15 cellular contexts compared by ENCODE assay signal in genomic region chr14:23877111-23877510, GRCh38.
DNase-seq lines count a peak whose midpoint lies in the region; ATAC-seq lines count a peak whose summit lies in the region.
"Had no signal": no experiment of that assay in that cellular context is flagged by ENCODE, and none has a peak within 500 bp of the region (broad histone marks: within the 10 kb centered on the region; RNA-seq: fewer than 3 reads in every experiment).

No MANE protein-coding gene starts in this region.

- no peaks in the 10 kb centered on the region for H3K36me3 Mint-ChIP-seq in activated T-cell treated with anti-CD3 and anti-CD28 coated beads, Interleukin-2, amount 50 U/mL, for 72 hours (ENCODE audit: insufficient read depth in 2 of 2)

- H3K4me3 Mint-ChIP-seq in activated T-cell treated with anti-CD3 and anti-CD28 coated beads, Interleukin-2, amount 50 U/mL, for 72 hours, result peak overlapping the region; percentile 30 to 33
- H3K4me3 Mint-ChIP-seq: neural crest cell, T-helper 17 cell had no signal

- peaks cover 0 to 2% of the 10 kb centered on the region in 2 donors for H3K9me3 Mint-ChIP-seq in activated T-cell treated with anti-CD3 and anti-CD28 coated beads, Interleukin-2, amount 50 U/mL, for 72 hours

- H3K27me3 Mint-ChIP-seq in activated T-cell treated with anti-CD3 and anti-CD28 coated beads, Interleukin-2, amount 50 U/mL, for 72 hours (ENCODE audit: low read depth), result peaks cover 11% of the 10 kb centered on the region

- intact Hi-C loops in posterior vena cava (cut with DNase I), result no loop called here

- peak; percentile 59 for ATAC-seq in GM18858 (IDR thresholded peaks at IDR 0.05; ENCODE audit: unreplicated experiment)
- ATAC-seq in GM19397 (IDR thresholded peaks at IDR 0.05; ENCODE audit: unreplicated experiment), result peak; percentile 46
- ATAC-seq in HG02884 (IDR thresholded peaks at IDR 0.05; ENCODE audit: unreplicated experiment), result peak; percentile 67
- ATAC-seq in activated T-cell treated with anti-CD3 and anti-CD28 coated beads, Interleukin-2, amount 50 U/mL, for 72 hours (replicated peaks in 1 of 2), result peak; percentile 73 to 76
- ATAC-seq: esophagus mucosa, T-helper 17 cell had no signal

- peak overlapping the region; percentile 87 for H3K27ac Mint-ChIP-seq in activated T-cell treated with anti-CD3 and anti-CD28 coated beads, Interleukin-2, amount 50 U/mL, for 72 hours
- H3K27ac Mint-ChIP-seq: T-helper 17 cell had no signal

- peak; percentile 29 to 30 for DNase-seq in activated T-cell treated with anti-CD3 and anti-CD28 coated beads, Interleukin-2, amount 50 U/mL, for 72 hours
- no peak for DNase-seq in NCI-H2227 treated with DMSO at 0.1 percent for 48 hours (lab: John Stamatoyannopoulos, UW)
- DNase-seq in HK-2 (ENCODE audit: unreplicated experiment), result no peak
- DNase-seq in posterior vena cava (ENCODE audit: low spot score), result no peak
- DNase-seq in effector CD4-positive, alpha-beta T cell, result no peak
- DNase-seq: activated CD8-positive, alpha-beta memory T cell treated with anti-CD3 and anti-CD28 coated beads for 24 hours; adrenal gland; NCI-H510A; Peyer's patch; T-helper 17 cell had no signal

- peaks cover 25% of the 10 kb centered on the region for H3K4me1 Mint-ChIP-seq in activated T-cell treated with anti-CD3 and anti-CD28 coated beads, Interleukin-2, amount 50 U/mL, for 72 hours (ENCODE audit: low read depth)
- H3K4me1 Mint-ChIP-seq: neural crest cell, T-helper 17 cell had no signal

Comparison
In these comparisons a context has a peak if more than half of its experiments do, and no peak if none do; other contexts are left out.
1. DNase-seq: peak in activated T-cell treated with anti-CD3 and anti-CD28 coated beads, Interleukin-2, amount 50 U/mL, for 72 hours (2 of 2); none in NCI-H2227 treated with DMSO at 0.1 percent for 48 hours (single experiment), HK-2 (single experiment), posterior vena cava (single experiment) and effector CD4-positive, alpha-beta T cell (single experiment).
2. Peak in every context shown above with its lines, with median percentiles within 50 percentile points of each other: ATAC-seq.